In genomic region chr9:125261501-125262216, GRCh38 we compare ENCODE assay signal across 1 cellular context.
A peak's percentile ranks its signal among the peaks of the same experiment; 100 is the strongest.
TF ChIP-seq lines count a peak whose summit lies in the region.

Gene GAPVD1 (plus strand): TSS chr9:125261826. CDS start chr9:125298922, 37,096 bp downstream.

TF ChIP-seq in HEK293, 187 proteins besides CTCF, POLR2A, EP300 and RAD21 (continued from another document and continues in another):
- TF ChIP-seq ELK4 (IDR thresholded peaks at IDR 0.05; ENCODE audit: borderline replicate concordance, low read depth, low read length) (no peak), ZNF580 (tag by site-specific recombination; IDR thresholded peaks at IDR 0.05) (no peak), ZNF138 (tag by site-specific recombination; IDR thresholded peaks at IDR 0.05; ENCODE audit: borderline replicate concordance) (no peak), ZBTB6 (tag by site-specific recombination; IDR thresholded peaks at IDR 0.05) (no peak), ZNF416 (tag by site-specific recombination; IDR thresholded peaks at IDR 0.05) (no peak), FEZF1 (tag by site-specific recombination; IDR thresholded peaks at IDR 0.05) (no peak), ZFHX2 (tag by site-specific recombination; conservative IDR thresholded peaks at IDR 0.05) (peak; percentile 42), BCL11A (tag by site-specific recombination; IDR thresholded peaks at IDR 0.05; ENCODE audit: low read depth) (no peak), PBX3 (CRISPR knock-in tag; IDR thresholded peaks at IDR 0.05) (0 out of 2 replicates have a peak, but pooled peaks have one; percentile 28), ZNF610 (tag by site-specific recombination; IDR thresholded peaks at IDR 0.05; ENCODE audit: borderline replicate concordance) (no peak), ZNF311 (tag by site-specific recombination; IDR thresholded peaks at IDR 0.05; ENCODE audit: borderline replicate concordance) (no peak), ZNF266 (tag by site-specific recombination; IDR thresholded peaks at IDR 0.05; ENCODE audit: low read depth) (no peak), MYNN (tag by site-specific recombination; IDR thresholded peaks at IDR 0.05; ENCODE audit: borderline replicate concordance) (no peak), KLF9 (tag by site-specific recombination; IDR thresholded peaks at IDR 0.05; ENCODE audit: low read depth) (no peak), ZNF654 (tag by site-specific recombination; IDR thresholded peaks at IDR 0.05; ENCODE audit: low read depth) (no peak), ZNF239 (tag by site-specific recombination; IDR thresholded peaks at IDR 0.05) (no peak), ZNF211 (tag by site-specific recombination; IDR thresholded peaks at IDR 0.05; ENCODE audit: low read depth) (no peak), SCRT1 (tag by site-specific recombination; IDR thresholded peaks at IDR 0.05; ENCODE audit: borderline replicate concordance) (0 out of 2 replicates have a peak, but pooled peaks have one; percentile 11), ZNF645 (tag by site-specific recombination; IDR thresholded peaks at IDR 0.05) (no peak), ZNF585B (tag by site-specific recombination; IDR thresholded peaks at IDR 0.05) (no peak), ZSCAN5A (tag by site-specific recombination; IDR thresholded peaks at IDR 0.05) (peak; percentile 35; the same call in 1 of the 2 replicates), OSR2 (tag by site-specific recombination; IDR thresholded peaks at IDR 0.05) (no peak), SCRT2 (tag by site-specific recombination; IDR thresholded peaks at IDR 0.05) (peak; percentile 92), BCL6B (tag by site-specific recombination; IDR thresholded peaks at IDR 0.05) (no peak), ATF2 (tag by site-specific recombination; IDR thresholded peaks at IDR 0.05; ENCODE audit: low read depth) (no peak), ZSCAN30 (tag by site-specific recombination; IDR thresholded peaks at IDR 0.05) (no peak), ZNF549 (tag by site-specific recombination; IDR thresholded peaks at IDR 0.05) (no peak), ZNF146 (tag by site-specific recombination; IDR thresholded peaks at IDR 0.05) (no peak), TRIM28 (IDR thresholded peaks at IDR 0.05; ENCODE audit: borderline replicate concordance, low read length) (peak; percentile 52; the same call in 1 of the 2 replicates), ZBTB48 (tag by site-specific recombination; IDR thresholded peaks at IDR 0.05) (no peak), HOXA7 (CRISPR knock-in tag; IDR thresholded peaks at IDR 0.05; ENCODE audit: borderline replicate concordance) (no peak), ZNF23 (tag by site-specific recombination; IDR thresholded peaks at IDR 0.05; ENCODE audit: borderline replicate concordance) (no peak), AEBP2 (tag by site-specific recombination; IDR thresholded peaks at IDR 0.05; ENCODE audit: borderline replicate concordance) (no peak), REPIN1 (tag by site-specific recombination; IDR thresholded peaks at IDR 0.05; ENCODE audit: low read depth) (no peak), ZNF280D (tag by site-specific recombination; IDR thresholded peaks at IDR 0.05) (no peak), SP7 (tag by site-specific recombination; IDR thresholded peaks at IDR 0.05) (no peak), ZNF133 (tag by site-specific recombination; IDR thresholded peaks at IDR 0.05) (no peak), ZBTB1 (tag by site-specific recombination; IDR thresholded peaks at IDR 0.05) (no peak), ZNF837 (tag by site-specific recombination; IDR thresholded peaks at IDR 0.05) (no peak), MZF1 (tag by site-specific recombination; IDR thresholded peaks at IDR 0.05; ENCODE audit: borderline replicate concordance) (no peak), SP2 (tag by site-specific recombination; IDR thresholded peaks at IDR 0.05) (peak; percentile 14; the same call in 1 of the 2 replicates), ZNF529 (tag by site-specific recombination; IDR thresholded peaks at IDR 0.05; ENCODE audit: insufficient replicate concordance) (no peak), ZNF398 (tag by site-specific recombination; IDR thresholded peaks at IDR 0.05) (0 out of 2 replicates have a peak, but pooled peaks have one; percentile 27), ZNF776 (tag by site-specific recombination; IDR thresholded peaks at IDR 0.05; ENCODE audit: borderline replicate concordance) (no peak), ZFP69B (tag by site-specific recombination; IDR thresholded peaks at IDR 0.05) (no peak), ZNF426 (tag by site-specific recombination; IDR thresholded peaks at IDR 0.05) (no peak), ZNF488 (tag by site-specific recombination; IDR thresholded peaks at IDR 0.05) (no peak), ZFP41 (tag by site-specific recombination; IDR thresholded peaks at IDR 0.05; ENCODE audit: borderline replicate concordance) (no peak)
